ENCODE assay signal across 9 cellular contexts in the genomic region with DNA sequence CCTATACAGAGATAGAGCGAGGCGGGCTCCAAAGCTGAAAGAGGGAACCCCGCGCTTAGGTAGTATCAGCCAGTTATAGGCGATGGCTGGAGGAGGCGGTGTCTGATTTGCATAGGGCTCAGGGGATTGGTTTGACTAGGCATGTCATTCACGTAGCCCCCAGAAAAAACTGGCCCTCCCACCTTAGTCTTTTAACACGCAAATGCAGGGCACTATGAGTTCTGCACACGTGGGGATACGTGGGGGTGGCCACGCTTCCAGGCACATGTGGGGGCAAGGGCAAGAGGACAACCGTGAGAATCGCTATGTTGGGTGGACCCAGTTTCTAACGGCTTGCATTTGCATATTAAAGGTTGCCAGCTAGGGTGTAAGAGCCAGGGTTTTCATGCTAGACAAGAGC. TPM values are rescaled to one million over a fixed set of nuclear protein-coding genes. Genes with fewer than 3 reads are reported as not detected.
DNase-seq lines count a peak whose midpoint lies in the region; ATAC-seq, FAIRE-seq and TF ChIP-seq lines count a peak whose summit lies in the region.
"Had no signal": no experiment of that assay in that cellular context is flagged by ENCODE, and none has a peak within 500 bp of the region (broad histone marks: within the 10 kb centered on the region; RNA-seq: fewer than 3 reads in every experiment).

No MANE protein-coding gene starts in this region.

- no peak overlapping the region for H2BK20ac ChIP-seq in H9 (ENCODE audit: low read depth, low read length, poor library complexity, severe bottlenecking)

- H3K4me1 ChIP-seq in H9 (ENCODE audit: insufficient read depth, low read length), result no peaks in the 10 kb centered on the region
- no peaks in the 10 kb centered on the region for H3K4me1 ChIP-seq in right cardiac atrium (ENCODE audit: control insufficient read depth, insufficient read depth, low read length)

- H2BK12ac ChIP-seq in H9 (ENCODE audit: insufficient read length, low read depth, low read length), result no peak overlapping the region

- H3K27ac ChIP-seq in H9 (ENCODE audit: insufficient read length, low read depth, low read length) (no peak overlapping the region), right cardiac atrium (ENCODE audit: low read length) (peak overlapping the region; percentile 3)

- H2AK5ac ChIP-seq in H9 (ENCODE audit: insufficient read length, low read length), result no peak overlapping the region

- H3K4me2 ChIP-seq in H9 (ENCODE audit: insufficient read depth, insufficient read length, low read length), result peak overlapping the region; percentile 85

- H3K56ac ChIP-seq in H9 (ENCODE audit: insufficient read length, low read depth, low read length), result no peak overlapping the region

- no peak for TF ChIP-seq CTCF in H9 (conservative IDR thresholded peaks at IDR 0.05)

- no peak overlapping the region for H2BK5ac ChIP-seq in H9 (ENCODE audit: insufficient read length, low read length)

- H3K27me3 ChIP-seq in H9 (ENCODE audit: insufficient read depth, low read length) (no peaks in the 10 kb centered on the region), right cardiac atrium (ENCODE audit: control insufficient read depth, insufficient read depth) (no peaks in the 10 kb centered on the region)

- H3K4ac ChIP-seq in H9 (ENCODE audit: low read depth, low read length), result no peak overlapping the region

- H3K79me1 ChIP-seq in H9 (ENCODE audit: insufficient read depth, low read depth, low read length, poor library complexity, severe bottlenecking), result no peaks in the 10 kb centered on the region

- H3K14ac ChIP-seq in H9 (ENCODE audit: insufficient read depth, low read length), result no peak overlapping the region; the same call in 1 of the 2 replicates

- no peak overlapping the region for H4K8ac ChIP-seq in H9 (replicated peaks; ENCODE audit: insufficient read length, low read depth, low read length)

- no peaks in the 10 kb centered on the region for H3K79me2 ChIP-seq in H9 (ENCODE audit: insufficient read depth, low read length)

- H2BK15ac ChIP-seq in H9 (ENCODE audit: low read depth, low read length), result no peak overlapping the region

- H3K27me3 Mint-ChIP-seq in H9 (ENCODE audit: low read depth), result peaks cover 2% of the 10 kb centered on the region; the same call in 1 of the 2 replicates
- no peaks in the 10 kb centered on the region for H3K27me3 Mint-ChIP-seq in activated naive CD4-positive, alpha-beta T cell treated with anti-CD3 and anti-CD28 coated beads, Interleukin-2, amount 50 U/mL, for 24 hours

- no peak for TF ChIP-seq POLR2A in GM12892 (IDR thresholded peaks at IDR 0.05; ENCODE audit: low read depth, low read length)

- H3K23ac ChIP-seq in H9 (ENCODE audit: insufficient read length, low read depth, low read length), result no peak overlapping the region

- peak overlapping the region; percentile 61 to 68; a peak in 4 of 5 replicates for H3K4me3 Mint-ChIP-seq in H9
- peak overlapping the region; percentile 38 for H3K4me3 Mint-ChIP-seq in activated naive CD4-positive, alpha-beta T cell treated with anti-CD3 and anti-CD28 coated beads, Interleukin-2, amount 50 U/mL, for 24 hours

- no peak overlapping the region for H2BK120ac ChIP-seq in H9 (ENCODE audit: low read depth, low read length, poor library complexity, severe bottlenecking)

- no peaks in the 10 kb centered on the region; a peak in 2 of 7 replicates for H3K36me3 Mint-ChIP-seq in H9 (ENCODE audit: insufficient read depth in 1 of 3, low read depth in 3 of 3)
- no peaks in the 10 kb centered on the region for H3K36me3 Mint-ChIP-seq in activated naive CD4-positive, alpha-beta T cell treated with anti-CD3 and anti-CD28 coated beads, Interleukin-2, amount 50 U/mL, for 24 hours

- H3K4me1 Mint-ChIP-seq in H9, result peaks cover 20 to 23% of the 10 kb centered on the region in 2 experiments
- peaks cover 8% of the 10 kb centered on the region for H3K4me1 Mint-ChIP-seq in activated naive CD4-positive, alpha-beta T cell treated with anti-CD3 and anti-CD28 coated beads, Interleukin-2, amount 50 U/mL, for 24 hours

- no peak overlapping the region for H4K5ac ChIP-seq in H9 (ENCODE audit: insufficient read length, low read depth, low read length)

- no peaks in the 10 kb centered on the region; a peak in 1 of 5 replicates for H3K9me3 Mint-ChIP-seq in H9
- H3K9me3 Mint-ChIP-seq in activated naive CD4-positive, alpha-beta T cell treated with anti-CD3 and anti-CD28 coated beads, Interleukin-2, amount 50 U/mL, for 24 hours, result no peaks in the 10 kb centered on the region

- H3K4me3 ChIP-seq in right cardiac atrium (ENCODE audit: low read length), result peak overlapping the region; percentile 49

- no peak overlapping the region for H3K9ac ChIP-seq in H9 (ENCODE audit: extremely low read depth, insufficient read length, low read length)

- H3T11ph ChIP-seq in H9 (ENCODE audit: low read length), result no peak overlapping the region

- H3K9me3 ChIP-seq in H9 (ENCODE audit: control insufficient read depth, low read depth, low read length) (no peaks in the 10 kb centered on the region), right cardiac atrium (ENCODE audit: control insufficient read depth, low read length) (no peaks in the 10 kb centered on the region)

- FAIRE-seq in GM12892 (lab: Jason Lieb, UNC), result no peak

- H2AFZ ChIP-seq in H9 (ENCODE audit: low read length), result peak overlapping the region; percentile 99

- no peak overlapping the region for H4K91ac ChIP-seq in H9 (ENCODE audit: insufficient read length, low read depth, low read length)

- peak overlapping the region in 1 of 3 experiments; percentile 78; a peak in 3 of 7 replicates for H3K27ac Mint-ChIP-seq in H9
- H3K27ac Mint-ChIP-seq in activated naive CD4-positive, alpha-beta T cell treated with anti-CD3 and anti-CD28 coated beads, Interleukin-2, amount 50 U/mL, for 24 hours, result peak overlapping the region; percentile 7

- DNase-seq in H9, result peak; percentile 82
- peak; percentile 45 to 78 (median 65) for DNase-seq in right cardiac atrium
- peak; percentile 70 for DNase-seq in posterior vena cava (ENCODE audit: low spot score)
- no peak for DNase-seq in SHP77 (lab: John Stamatoyannopoulos, UW)
- no peak for DNase-seq in GM12892 (ENCODE audit: insufficient read length)
- no peak for DNase-seq in cortex of kidney (lab: John Stamatoyannopoulos, UW)
- DNase-seq: KG1 had no signal

- H4K20me1 ChIP-seq in H9 (ENCODE audit: control insufficient read depth, insufficient read depth, insufficient read length), result no peaks in the 10 kb centered on the region

- intact Hi-C loops in right cardiac atrium (cut with DNase I), result no loop called here
- intact Hi-C loops in posterior vena cava (cut with DNase I), result no loop called here

- WGBS in H9 (ENCODE audit: extremely low coverage, insufficient read length, low lambda C conversion rate), result no CpG with 5 or more reads among the region's 14 CpGs
- WGBS in right cardiac atrium, result 43% methylated on average over 14 of the region's 14 CpGs

- peaks cover 5% of the 10 kb centered on the region for H3K23me2 ChIP-seq in H9 (ENCODE audit: insufficient read length, low read depth, low read length, poor library complexity, severe bottlenecking)

- H3K18ac ChIP-seq in H9 (ENCODE audit: insufficient read length, low read depth, low read length), result peak overlapping the region; percentile 85

- ATAC-seq in right cardiac atrium (peak; percentile 88 to 90), HG02970 (IDR thresholded peaks at IDR 0.05; ENCODE audit: low FRiP score, unreplicated experiment) (no peak)

RNA-seq across cellular contexts. Expression of gene MSTN, which starts 56.7 kb away (rescaled TPM):
- not detected in 2 replicates for total RNA-seq in H9 (2021)
- total RNA-seq in right cardiac atrium, result under 1 TPM; 0.11 to 0.56 (median 0.16) TPM
- polyA plus RNA-seq in right cardiac atrium, result 0.18 TPM
- total RNA-seq in posterior vena cava, result 1 to 10 TPM; 1.3 to 1.8 TPM
- not detected for polyA plus RNA-seq in GM12892 (2012; ENCODE audit: missing spikeins)

Comparison
In these comparisons a context has a peak if more than half of its experiments do, and no peak if none do; other contexts are left out.
1. DNase-seq: peak in H9 (single experiment), right cardiac atrium (3 of 3) and posterior vena cava (single experiment); none in SHP77 (0 of 2), GM12892 (single experiment) and cortex of kidney (single experiment).